ENCODE assay signal across 8 cellular contexts in genomic region chr16:38941-39892, GRCh38. TPM values are rescaled to one million over a fixed set of nuclear protein-coding genes. Genes with fewer than 3 reads are reported as not detected.
DNase-seq lines count a peak whose midpoint lies in the region; ATAC-seq, FAIRE-seq and TF ChIP-seq lines count a peak whose summit lies in the region.

No MANE protein-coding gene starts in this region.

- no peak overlapping the region for H2AFZ ChIP-seq in neural progenitor cell (replicated peaks)

- no peaks in the 10 kb centered on the region for H3K27me3 Mint-ChIP-seq in activated T-cell treated with anti-CD3 and anti-CD28 coated beads, Interleukin-2, amount 50 U/mL, for 4 hours (ENCODE audit: low read depth)
- peaks cover 4% of the 10 kb centered on the region for H3K27me3 Mint-ChIP-seq in neural progenitor cell (ENCODE audit: insufficient read depth, low read depth)

- H3K9me3 Mint-ChIP-seq in activated T-cell treated with anti-CD3 and anti-CD28 coated beads, Interleukin-2, amount 50 U/mL, for 4 hours = no peaks in the 10 kb centered on the region
- peaks cover 3% of the 10 kb centered on the region for H3K9me3 Mint-ChIP-seq in neural progenitor cell

- peaks cover 2% of the 10 kb centered on the region for H3F3A ChIP-seq in neural progenitor cell (ENCODE audit: low read depth)

- H3K4me3 ChIP-seq in H7 (ENCODE audit: insufficient read depth, low read depth, low read length) (no peak overlapping the region), NB4 (ENCODE audit: low read depth, low read length) (no peak overlapping the region), neural progenitor cell (no peak overlapping the region)

- no peaks in the 10 kb centered on the region for H3K9me3 ChIP-seq in neural progenitor cell (ENCODE audit: low read depth)

- TF ChIP-seq POLR2A in NB4 (IDR thresholded peaks at IDR 0.05; ENCODE audit: extremely low read depth, insufficient read length) (no peak), H54 (IDR thresholded peaks at IDR 0.05; ENCODE audit: low read depth, low read length) (no peak)

- no peak overlapping the region for H3K27ac Mint-ChIP-seq in neural progenitor cell

- ATAC-seq in activated T-cell treated with anti-CD3 and anti-CD28 coated beads, Interleukin-2, amount 50 U/mL, for 4 hours = peak; percentile 72 to 78

- H3K9ac ChIP-seq in neural progenitor cell = no peak overlapping the region

- peaks cover 16% of the 10 kb centered on the region for H3K36me3 ChIP-seq in H7 (replicated peaks; ENCODE audit: control insufficient read depth, insufficient read depth, low read length)
- H3K36me3 ChIP-seq in neural progenitor cell = no peaks in the 10 kb centered on the region

- DNase-seq in GM10266 (ENCODE audit: extremely low spot score) (peak; percentile 80), H7 (peak; percentile 48), NB4 (ENCODE audit: low read depth) (peak; percentile 61), neural progenitor cell (ENCODE audit: low spot score) (no peak), HuH-7.5 (ENCODE audit: low spot score) (no peak), OCI-M2 (lab: John Stamatoyannopoulos, UW; ENCODE audit: unreplicated experiment) (no peak), H54 (ENCODE audit: insufficient read length, low spot score) (no peak)
- DNase-seq in activated T-cell treated with anti-CD3 and anti-CD28 coated beads, Interleukin-2, amount 50 U/mL, for 4 hours = no peak

- no peak overlapping the region for H3K27ac ChIP-seq in neural progenitor cell

- H3K36me3 Mint-ChIP-seq in activated T-cell treated with anti-CD3 and anti-CD28 coated beads, Interleukin-2, amount 50 U/mL, for 4 hours (ENCODE audit: insufficient read depth) = peaks cover 26% of the 10 kb centered on the region
- peaks cover 31% of the 10 kb centered on the region for H3K36me3 Mint-ChIP-seq in neural progenitor cell

- no peak overlapping the region for H3K4me2 ChIP-seq in neural progenitor cell

- H3K4me3 Mint-ChIP-seq in activated T-cell treated with anti-CD3 and anti-CD28 coated beads, Interleukin-2, amount 50 U/mL, for 4 hours = no peak overlapping the region
- H3K4me3 Mint-ChIP-seq in neural progenitor cell = peak overlapping the region; percentile 52

- H3K27me3 ChIP-seq in H7 (ENCODE audit: control insufficient read depth, insufficient read depth, low read length) = no peaks in the 10 kb centered on the region
- H3K27me3 ChIP-seq in neural progenitor cell = no peaks in the 10 kb centered on the region

- peaks cover 42% of the 10 kb centered on the region for H3K4me1 Mint-ChIP-seq in activated T-cell treated with anti-CD3 and anti-CD28 coated beads, Interleukin-2, amount 50 U/mL, for 4 hours (ENCODE audit: low read depth)
- H3K4me1 Mint-ChIP-seq in neural progenitor cell = no peaks in the 10 kb centered on the region

- TF ChIP-seq CTCF in GM10266 (IDR thresholded peaks at IDR 0.05; ENCODE audit: control insufficient read depth, insufficient read depth, low read depth, missing control alignments) = no peak
- TF ChIP-seq CTCF in NB4 (IDR thresholded peaks at IDR 0.05; ENCODE audit: low read depth, low read length) = no peak
- TF ChIP-seq CTCF in neural progenitor cell (IDR thresholded peaks at IDR 0.05) = no peak

- FAIRE-seq in H54 (lab: Jason Lieb, UNC) = no peak

- no peaks in the 10 kb centered on the region for H4K20me1 ChIP-seq in neural progenitor cell (ENCODE audit: low read depth)

- H3K4me1 ChIP-seq in neural progenitor cell = no peaks in the 10 kb centered on the region

- H3K79me2 ChIP-seq in neural progenitor cell (ENCODE audit: low read depth) = no peaks in the 10 kb centered on the region

RNA-seq across cellular contexts. Expression of gene POLR3K, which starts 14.2 kb away (rescaled TPM):
- total RNA-seq in H7 (2014; rRNA removed; shearing (Covaris generic)) = 11.0 and 13.5 TPM in 2 replicates
- total RNA-seq in activated T-cell treated with anti-CD3 and anti-CD28 coated beads, Interleukin-2, amount 50 U/mL, for 4 hours = 10 to 100 TPM; 80.8 to 89.5 (median 87.9) TPM
- total RNA-seq in neural progenitor cell (ENCODE audit: low replicate concordance) = 9.2 and 11.0 TPM in 2 replicates

RNA-seq across cellular contexts. Expression of gene SNRNP25, which starts 14.4 kb away (rescaled TPM):
- total RNA-seq in H7 (2014; rRNA removed; shearing (Covaris generic)) = 39.5 and 52.9 TPM in 2 replicates
- 10 to 100 TPM; 49.5 to 69.4 (median 66.1) TPM for total RNA-seq in activated T-cell treated with anti-CD3 and anti-CD28 coated beads, Interleukin-2, amount 50 U/mL, for 4 hours
- 43.6 and 49.8 TPM in 2 replicates for total RNA-seq in neural progenitor cell (ENCODE audit: low replicate concordance)

RNA-seq across cellular contexts. Expression of gene RHBDF1, which starts 33.2 kb away (rescaled TPM):
- 38.2 and 42.5 TPM in 2 replicates for total RNA-seq in H7 (2014; rRNA removed; shearing (Covaris generic))
- total RNA-seq in activated T-cell treated with anti-CD3 and anti-CD28 coated beads, Interleukin-2, amount 50 U/mL, for 4 hours = under 1 TPM; 0.46 to 0.73 (median 0.63) TPM
- total RNA-seq in neural progenitor cell (ENCODE audit: low replicate concordance) = 11.0 and 24.4 TPM in 2 replicates

RNA-seq across cellular contexts. Expression of gene MPG, which starts 38.8 kb away (rescaled TPM):
- 140 and 181 TPM in 2 replicates for total RNA-seq in H7 (2014; rRNA removed; shearing (Covaris generic))
- 10 to 100 TPM; 32.7 to 39.8 (median 37.3) TPM for total RNA-seq in activated T-cell treated with anti-CD3 and anti-CD28 coated beads, Interleukin-2, amount 50 U/mL, for 4 hours
- 21.2 and 63.4 TPM in 2 replicates for total RNA-seq in neural progenitor cell (ENCODE audit: low replicate concordance)

Comparison
In these comparisons a context has a peak if more than half of its experiments do, and no peak if none do; other contexts are left out.
1. DNase-seq: peak in GM10266 (single experiment), H7 (single experiment) and NB4 (single experiment); none in activated T-cell treated with anti-CD3 and anti-CD28 coated beads, Interleukin-2, amount 50 U/mL, for 4 hours (single experiment), neural progenitor cell (single experiment), HuH-7.5 (single experiment), OCI-M2 (single experiment) and H54 (single experiment).